1 cellular context compared by ENCODE assay signal in the genomic region with DNA sequence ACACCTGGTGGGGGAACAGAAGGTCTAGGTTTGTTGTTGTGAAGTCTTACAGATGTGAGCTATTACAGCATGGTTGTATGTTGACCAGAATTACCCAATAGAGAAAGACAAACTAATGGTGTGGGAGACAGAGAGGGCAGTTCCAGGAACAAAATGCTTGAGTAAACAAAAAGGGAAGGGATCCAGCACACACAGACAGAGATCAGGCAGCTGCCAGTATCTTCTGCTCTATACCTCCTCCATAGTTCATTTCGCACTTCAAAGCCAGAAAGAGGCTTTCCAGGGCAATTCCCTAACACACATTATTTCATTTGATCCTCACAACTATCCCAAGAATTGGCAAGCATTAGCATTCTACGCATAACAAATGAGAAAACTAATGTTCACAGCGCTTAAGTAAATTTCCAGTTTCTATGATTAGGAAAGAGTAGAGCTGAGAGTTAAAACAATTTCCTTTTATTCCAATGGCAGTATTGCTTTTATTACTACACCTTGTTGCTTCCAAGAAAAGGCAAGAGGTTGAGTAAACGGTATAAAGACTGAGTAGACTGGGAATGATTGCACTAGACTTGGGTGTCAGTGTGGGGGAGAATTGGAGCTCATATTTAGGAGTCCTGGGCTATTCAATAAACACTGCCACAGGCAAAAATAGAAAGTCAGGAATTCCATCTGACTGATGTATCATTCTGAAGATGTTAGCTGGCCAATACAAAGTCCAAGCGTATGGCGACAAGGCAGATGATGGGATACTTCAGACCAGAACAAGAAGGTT.
TF ChIP-seq lines count a peak whose summit lies in the region.

No MANE protein-coding gene starts in this region.

TF ChIP-seq in K562, 482 proteins besides CTCF, POLR2A, EP300 and RAD21 (continued from another document):
- peak in 1 of 2 experiments; percentile 68; a peak in 2 of 4 replicates for TF ChIP-seq FOXA3 (CRISPR knock-in tag; conservative IDR thresholded peaks at IDR 0.05 in 1 of 2, IDR thresholded peaks at IDR 0.05 in 1 of 2)
- TF ChIP-seq, protein P1, sequence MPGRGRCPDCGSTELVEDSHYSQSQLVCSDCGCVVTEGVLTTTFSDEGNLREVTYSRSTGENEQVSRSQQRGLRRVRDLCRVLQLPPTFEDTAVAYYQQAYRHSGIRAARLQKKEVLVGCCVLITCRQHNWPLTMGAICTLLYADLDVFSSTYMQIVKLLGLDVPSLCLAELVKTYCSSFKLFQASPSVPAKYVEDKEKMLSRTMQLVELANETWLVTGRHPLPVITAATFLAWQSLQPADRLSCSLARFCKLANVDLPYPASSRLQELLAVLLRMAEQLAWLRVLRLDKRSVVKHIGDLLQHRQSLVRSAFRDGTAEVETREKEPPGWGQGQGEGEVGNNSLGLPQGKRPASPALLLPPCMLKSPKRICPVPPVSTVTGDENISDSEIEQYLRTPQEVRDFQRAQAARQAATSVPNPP (IDR thresholded peaks at IDR 0.05; ENCODE audit: borderline replicate concordance, insufficient read depth, insufficient read length) = no peak
- TF ChIP-seq, protein P2, sequence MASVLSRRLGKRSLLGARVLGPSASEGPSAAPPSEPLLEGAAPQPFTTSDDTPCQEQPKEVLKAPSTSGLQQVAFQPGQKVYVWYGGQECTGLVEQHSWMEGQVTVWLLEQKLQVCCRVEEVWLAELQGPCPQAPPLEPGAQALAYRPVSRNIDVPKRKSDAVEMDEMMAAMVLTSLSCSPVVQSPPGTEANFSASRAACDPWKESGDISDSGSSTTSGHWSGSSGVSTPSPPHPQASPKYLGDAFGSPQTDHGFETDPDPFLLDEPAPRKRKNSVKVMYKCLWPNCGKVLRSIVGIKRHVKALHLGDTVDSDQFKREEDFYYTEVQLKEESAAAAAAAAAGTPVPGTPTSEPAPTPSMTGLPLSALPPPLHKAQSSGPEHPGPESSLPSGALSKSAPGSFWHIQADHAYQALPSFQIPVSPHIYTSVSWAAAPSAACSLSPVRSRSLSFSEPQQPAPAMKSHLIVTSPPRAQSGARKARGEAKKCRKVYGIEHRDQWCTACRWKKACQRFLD (CRISPR knock-in tag; IDR thresholded peaks at IDR 0.05) = 0 out of 2 replicates have a peak, but pooled peaks have one; percentile 28
- 0 out of 2 replicates have a peak, but pooled peaks have one; percentile 10 for TF ChIP-seq MECOM (CRISPR knock-in tag; IDR thresholded peaks at IDR 0.05)
- TF ChIP-seq, protein P3, sequence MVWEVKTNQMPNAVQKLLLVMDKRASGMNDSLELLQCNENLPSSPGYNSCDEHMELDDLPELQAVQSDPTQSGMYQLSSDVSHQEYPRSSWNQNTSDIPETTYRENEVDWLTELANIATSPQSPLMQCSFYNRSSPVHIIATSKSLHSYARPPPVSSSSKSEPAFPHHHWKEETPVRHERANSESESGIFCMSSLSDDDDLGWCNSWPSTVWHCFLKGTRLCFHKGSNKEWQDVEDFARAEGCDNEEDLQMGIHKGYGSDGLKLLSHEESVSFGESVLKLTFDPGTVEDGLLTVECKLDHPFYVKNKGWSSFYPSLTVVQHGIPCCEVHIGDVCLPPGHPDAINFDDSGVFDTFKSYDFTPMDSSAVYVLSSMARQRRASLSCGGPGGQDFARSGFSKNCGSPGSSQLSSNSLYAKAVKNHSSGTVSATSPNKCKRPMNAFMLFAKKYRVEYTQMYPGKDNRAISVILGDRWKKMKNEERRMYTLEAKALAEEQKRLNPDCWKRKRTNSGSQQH (CRISPR knock-in tag; IDR thresholded peaks at IDR 0.05) = no peak
- TF ChIP-seq BCOR (IDR thresholded peaks at IDR 0.05) = no peak
- no peak for TF ChIP-seq SRSF7 (optimal IDR thresholded peaks at IDR 0.05; ENCODE audit: low read depth, low read length)
- TF ChIP-seq, protein P4, sequence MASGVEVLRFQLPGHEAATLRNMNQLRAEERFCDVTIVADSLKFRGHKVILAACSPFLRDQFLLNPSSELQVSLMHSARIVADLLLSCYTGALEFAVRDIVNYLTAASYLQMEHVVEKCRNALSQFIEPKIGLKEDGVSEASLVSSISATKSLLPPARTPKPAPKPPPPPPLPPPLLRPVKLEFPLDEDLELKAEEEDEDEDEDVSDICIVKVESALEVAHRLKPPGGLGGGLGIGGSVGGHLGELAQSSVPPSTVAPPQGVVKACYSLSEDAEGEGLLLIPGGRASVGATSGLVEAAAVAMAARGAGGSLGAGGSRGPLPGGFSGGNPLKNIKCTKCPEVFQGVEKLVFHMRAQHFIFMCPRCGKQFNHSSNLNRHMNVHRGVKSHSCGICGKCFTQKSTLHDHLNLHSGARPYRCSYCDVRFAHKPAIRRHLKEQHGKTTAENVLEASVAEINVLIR (CRISPR knock-in tag; IDR thresholded peaks at IDR 0.05) = no peak
- TF ChIP-seq NCOA6 (IDR thresholded peaks at IDR 0.05) = no peak
- TF ChIP-seq TAF15 (IDR thresholded peaks at IDR 0.05; ENCODE audit: low read depth, low read length) = no peak
- TF ChIP-seq ZNF316 (IDR thresholded peaks at IDR 0.05) = peak; percentile 64
- TF ChIP-seq, protein P5, sequence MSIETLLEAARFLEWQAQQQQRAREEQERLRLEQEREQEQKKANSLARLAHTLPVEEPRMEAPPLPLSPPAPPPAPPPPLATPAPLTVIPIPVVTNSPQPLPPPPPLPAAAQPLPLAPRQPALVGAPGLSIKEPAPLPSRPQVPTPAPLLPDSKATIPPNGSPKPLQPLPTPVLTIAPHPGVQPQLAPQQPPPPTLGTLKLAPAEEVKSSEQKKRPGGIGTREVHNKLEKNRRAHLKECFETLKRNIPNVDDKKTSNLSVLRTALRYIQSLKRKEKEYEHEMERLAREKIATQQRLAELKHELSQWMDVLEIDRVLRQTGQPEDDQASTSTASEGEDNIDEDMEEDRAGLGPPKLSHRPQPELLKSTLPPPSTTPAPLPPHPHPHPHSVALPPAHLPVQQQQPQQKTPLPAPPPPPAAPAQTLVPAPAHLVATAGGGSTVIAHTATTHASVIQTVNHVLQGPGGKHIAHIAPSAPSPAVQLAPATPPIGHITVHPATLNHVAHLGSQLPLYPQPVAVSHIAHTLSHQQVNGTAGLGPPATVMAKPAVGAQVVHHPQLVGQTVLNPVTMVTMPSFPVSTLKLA (conservative IDR thresholded peaks at IDR 0.05) = no peak
- TF ChIP-seq, protein P6, sequence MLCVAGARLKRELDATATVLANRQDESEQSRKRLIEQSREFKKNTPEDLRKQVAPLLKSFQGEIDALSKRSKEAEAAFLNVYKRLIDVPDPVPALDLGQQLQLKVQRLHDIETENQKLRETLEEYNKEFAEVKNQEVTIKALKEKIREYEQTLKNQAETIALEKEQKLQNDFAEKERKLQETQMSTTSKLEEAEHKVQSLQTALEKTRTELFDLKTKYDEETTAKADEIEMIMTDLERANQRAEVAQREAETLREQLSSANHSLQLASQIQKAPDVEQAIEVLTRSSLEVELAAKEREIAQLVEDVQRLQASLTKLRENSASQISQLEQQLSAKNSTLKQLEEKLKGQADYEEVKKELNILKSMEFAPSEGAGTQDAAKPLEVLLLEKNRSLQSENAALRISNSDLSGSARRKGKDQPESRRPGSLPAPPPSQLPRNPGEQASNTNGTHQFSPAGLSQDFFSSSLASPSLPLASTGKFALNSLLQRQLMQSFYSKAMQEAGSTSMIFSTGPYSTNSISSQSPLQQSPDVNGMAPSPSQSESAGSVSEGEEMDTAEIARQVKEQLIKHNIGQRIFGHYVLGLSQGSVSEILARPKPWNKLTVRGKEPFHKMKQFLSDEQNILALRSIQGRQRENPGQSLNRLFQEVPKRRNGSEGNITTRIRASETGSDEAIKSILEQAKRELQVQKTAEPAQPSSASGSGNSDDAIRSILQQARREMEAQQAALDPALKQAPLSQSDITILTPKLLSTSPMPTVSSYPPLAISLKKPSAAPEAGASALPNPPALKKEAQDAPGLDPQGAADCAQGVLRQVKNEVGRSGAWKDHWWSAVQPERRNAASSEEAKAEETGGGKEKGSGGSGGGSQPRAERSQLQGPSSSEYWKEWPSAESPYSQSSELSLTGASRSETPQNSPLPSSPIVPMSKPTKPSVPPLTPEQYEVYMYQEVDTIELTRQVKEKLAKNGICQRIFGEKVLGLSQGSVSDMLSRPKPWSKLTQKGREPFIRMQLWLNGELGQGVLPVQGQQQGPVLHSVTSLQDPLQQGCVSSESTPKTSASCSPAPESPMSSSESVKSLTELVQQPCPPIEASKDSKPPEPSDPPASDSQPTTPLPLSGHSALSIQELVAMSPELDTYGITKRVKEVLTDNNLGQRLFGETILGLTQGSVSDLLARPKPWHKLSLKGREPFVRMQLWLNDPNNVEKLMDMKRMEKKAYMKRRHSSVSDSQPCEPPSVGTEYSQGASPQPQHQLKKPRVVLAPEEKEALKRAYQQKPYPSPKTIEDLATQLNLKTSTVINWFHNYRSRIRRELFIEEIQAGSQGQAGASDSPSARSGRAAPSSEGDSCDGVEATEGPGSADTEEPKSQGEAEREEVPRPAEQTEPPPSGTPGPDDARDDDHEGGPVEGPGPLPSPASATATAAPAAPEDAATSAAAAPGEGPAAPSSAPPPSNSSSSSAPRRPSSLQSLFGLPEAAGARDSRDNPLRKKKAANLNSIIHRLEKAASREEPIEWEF (CRISPR knock-in tag; IDR thresholded peaks at IDR 0.05) = no peak
- no peak for TF ChIP-seq U2AF1 (optimal IDR thresholded peaks at IDR 0.05; ENCODE audit: low read depth, low read length)
- TF ChIP-seq, protein P7, sequence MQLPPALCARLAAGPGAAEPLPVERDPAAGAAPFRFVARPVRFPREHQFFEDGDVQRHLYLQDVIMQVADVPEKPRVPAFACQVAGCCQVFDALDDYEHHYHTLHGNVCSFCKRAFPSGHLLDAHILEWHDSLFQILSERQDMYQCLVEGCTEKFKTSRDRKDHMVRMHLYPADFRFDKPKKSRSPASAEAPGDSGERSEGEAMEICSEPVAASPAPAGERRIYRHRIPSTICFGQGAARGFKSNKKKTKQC (CRISPR knock-in tag; IDR thresholded peaks at IDR 0.05) = no peak
- TF ChIP-seq MAZ (CRISPR knock-in tag; conservative IDR thresholded peaks at IDR 0.05 in 1 of 2, IDR thresholded peaks at IDR 0.05 in 1 of 2) = no peak
- TF ChIP-seq, protein P8, sequence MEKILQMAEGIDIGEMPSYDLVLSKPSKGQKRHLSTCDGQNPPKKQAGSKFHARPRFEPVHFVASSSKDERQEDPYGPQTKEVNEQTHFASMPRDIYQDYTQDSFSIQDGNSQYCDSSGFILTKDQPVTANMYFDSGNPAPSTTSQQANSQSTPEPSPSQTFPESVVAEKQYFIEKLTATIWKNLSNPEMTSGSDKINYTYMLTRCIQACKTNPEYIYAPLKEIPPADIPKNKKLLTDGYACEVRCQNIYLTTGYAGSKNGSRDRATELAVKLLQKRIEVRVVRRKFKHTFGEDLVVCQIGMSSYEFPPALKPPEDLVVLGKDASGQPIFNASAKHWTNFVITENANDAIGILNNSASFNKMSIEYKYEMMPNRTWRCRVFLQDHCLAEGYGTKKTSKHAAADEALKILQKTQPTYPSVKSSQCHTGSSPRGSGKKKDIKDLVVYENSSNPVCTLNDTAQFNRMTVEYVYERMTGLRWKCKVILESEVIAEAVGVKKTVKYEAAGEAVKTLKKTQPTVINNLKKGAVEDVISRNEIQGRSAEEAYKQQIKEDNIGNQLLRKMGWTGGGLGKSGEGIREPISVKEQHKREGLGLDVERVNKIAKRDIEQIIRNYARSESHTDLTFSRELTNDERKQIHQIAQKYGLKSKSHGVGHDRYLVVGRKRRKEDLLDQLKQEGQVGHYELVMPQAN (IDR thresholded peaks at IDR 0.05; ENCODE audit: borderline replicate concordance) = no peak
- no peak for TF ChIP-seq FOXK2 (conservative IDR thresholded peaks at IDR 0.05 in 1 of 2, IDR thresholded peaks at IDR 0.05 in 1 of 2; ENCODE audit: low read depth in 2 of 2)
- TF ChIP-seq SOX6 (IDR thresholded peaks at IDR 0.05) = peak; percentile 47; the same call in 1 of the 2 replicates
